ENCODE assay signal across 12 cellular contexts in the genomic region with DNA sequence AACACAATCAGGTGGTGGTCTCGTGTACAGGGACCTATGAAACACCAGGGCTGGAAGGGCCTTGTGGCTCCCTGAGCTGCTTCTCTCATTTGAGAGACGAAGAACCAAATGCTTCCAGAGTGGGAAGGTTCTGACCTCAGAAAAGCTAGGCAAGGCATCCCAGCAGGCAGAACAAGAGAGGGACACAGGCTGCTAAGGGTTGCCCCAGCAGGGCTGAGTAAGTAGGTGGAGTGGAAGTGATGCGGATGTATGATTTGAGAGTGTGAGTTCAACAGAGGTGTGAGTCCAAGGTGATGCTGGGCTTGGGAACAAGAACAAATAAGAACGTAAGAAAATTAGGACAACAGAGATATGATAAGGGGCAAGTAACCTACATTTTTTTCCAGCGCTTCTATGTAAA.
"Had no signal": no experiment of that assay in that cellular context is flagged by ENCODE, and none has a peak within 500 bp of the region (broad histone marks: within the 10 kb centered on the region; RNA-seq: fewer than 3 reads in every experiment).

No MANE protein-coding gene starts in this region.

- H3K36me3 ChIP-seq: gastroesophageal sphincter, heart right ventricle, ovary, spleen, thyroid gland had no signal

- H3K27me3 ChIP-seq: gastroesophageal sphincter, heart right ventricle, ovary, spleen, thyroid gland had no signal

- ATAC-seq: gastroesophageal sphincter, heart right ventricle, sciatic nerve had no signal

- H3K27ac ChIP-seq: gastroesophageal sphincter, heart right ventricle, ovary, SK-N-MC, spleen, thyroid gland had no signal

- H3K9me3 Mint-ChIP-seq: neural crest cell had no signal

- H3K4me1 ChIP-seq: thyroid gland had no signal

- H3K9me3 ChIP-seq: gastroesophageal sphincter, heart right ventricle, ovary, spleen, thyroid gland had no signal

- DNase-seq: activated CD4-positive, CD25-positive, alpha-beta regulatory T cell treated with anti-CD3 and anti-CD28 coated beads, Interleukin-2, amount 50 U/mL, for 72 hours; activated CD8-positive, alpha-beta memory T cell treated with anti-CD3 and anti-CD28 coated beads, Interleukin-2, amount 50 U/mL, for 48 hours; heart right ventricle; ovary; spleen; T-helper 1 cell; T1000; thyroid gland had no signal

- H3K4me3 Mint-ChIP-seq: neural crest cell had no signal

- H3K4me3 ChIP-seq: gastroesophageal sphincter, heart right ventricle, ovary, SK-N-MC, spleen, thyroid gland had no signal
